ENCODE assay signal across 11 cellular contexts in genomic region chr4:151882072-151882803, GRCh38.
DNase-seq lines count a peak whose midpoint lies in the region; ATAC-seq and TF ChIP-seq lines count a peak whose summit lies in the region.
"Had no signal": no experiment of that assay in that cellular context is flagged by ENCODE, and none has a peak within 500 bp of the region (broad histone marks: within the 10 kb centered on the region; RNA-seq: fewer than 3 reads in every experiment).

No MANE protein-coding gene starts in this region.

- peaks cover 1% of the 10 kb centered on the region for H3K36me3 Mint-ChIP-seq in activated naive CD4-positive, alpha-beta T cell treated with anti-CD3 and anti-CD28 coated beads, Interleukin-2, amount 50 U/mL, for 24 hours
- H3K36me3 Mint-ChIP-seq in osteocyte (ENCODE audit: unreplicated experiment), result no peaks in the 10 kb centered on the region
- H3K36me3 Mint-ChIP-seq in progenitor cell of endocrine pancreas (ENCODE audit: insufficient read depth), result no peaks in the 10 kb centered on the region
- H3K36me3 Mint-ChIP-seq: mesothelial cell of epicardium had no signal

- ATAC-seq in GM21825 (IDR thresholded peaks at IDR 0.05; ENCODE audit: unreplicated experiment), result peak; percentile 57
- peak; percentile 68 for ATAC-seq in HG03439 (IDR thresholded peaks at IDR 0.05; ENCODE audit: unreplicated experiment)

- no peak for DNase-seq in activated naive CD4-positive, alpha-beta T cell treated with anti-CD3 and anti-CD28 coated beads, Interleukin-2, amount 50 U/mL, for 16 hours
- DNase-seq in osteocyte (ENCODE audit: extremely low spot score, unreplicated experiment) (no peak), progenitor cell of endocrine pancreas (ENCODE audit: low spot score, unreplicated experiment) (no peak), NCI-H1436 (lab: John Stamatoyannopoulos, UW) (no peak), DMS153 treated with DMSO at 0.1 percent for 48 hours (lab: John Stamatoyannopoulos, UW; ENCODE audit: unreplicated experiment) (no peak)
- DNase-seq: glutamatergic neuron, NCI-H2227 treated with DMSO at 0.1 percent for 48 hours had no signal

- H3K4me3 Mint-ChIP-seq in activated naive CD4-positive, alpha-beta T cell treated with anti-CD3 and anti-CD28 coated beads, Interleukin-2, amount 50 U/mL, for 24 hours, result peak overlapping the region; percentile 64
- H3K4me3 Mint-ChIP-seq in osteocyte (ENCODE audit: unreplicated experiment) (no peak overlapping the region), progenitor cell of endocrine pancreas (ENCODE audit: low read depth) (no peak overlapping the region)
- H3K4me3 Mint-ChIP-seq: mesothelial cell of epicardium had no signal

- H3K27me3 Mint-ChIP-seq in activated naive CD4-positive, alpha-beta T cell treated with anti-CD3 and anti-CD28 coated beads, Interleukin-2, amount 50 U/mL, for 24 hours, result no peaks in the 10 kb centered on the region
- H3K27me3 Mint-ChIP-seq in osteocyte (ENCODE audit: unreplicated experiment), result peaks cover 18% of the 10 kb centered on the region
- H3K27me3 Mint-ChIP-seq in progenitor cell of endocrine pancreas, result peaks cover 26% of the 10 kb centered on the region

- H3K9me3 Mint-ChIP-seq in activated naive CD4-positive, alpha-beta T cell treated with anti-CD3 and anti-CD28 coated beads, Interleukin-2, amount 50 U/mL, for 24 hours, result no peaks in the 10 kb centered on the region
- H3K9me3 Mint-ChIP-seq in osteocyte (ENCODE audit: unreplicated experiment) (no peaks in the 10 kb centered on the region), progenitor cell of endocrine pancreas (ENCODE audit: low read depth) (no peaks in the 10 kb centered on the region)
- H3K9me3 Mint-ChIP-seq: mesothelial cell of epicardium had no signal

- peaks cover 37% of the 10 kb centered on the region for H3K4me1 Mint-ChIP-seq in activated naive CD4-positive, alpha-beta T cell treated with anti-CD3 and anti-CD28 coated beads, Interleukin-2, amount 50 U/mL, for 24 hours
- H3K4me1 Mint-ChIP-seq in osteocyte (ENCODE audit: unreplicated experiment) (no peaks in the 10 kb centered on the region), progenitor cell of endocrine pancreas (ENCODE audit: low read depth) (no peaks in the 10 kb centered on the region)
- H3K4me1 Mint-ChIP-seq: mesothelial cell of epicardium had no signal

- H3K27ac Mint-ChIP-seq in activated naive CD4-positive, alpha-beta T cell treated with anti-CD3 and anti-CD28 coated beads, Interleukin-2, amount 50 U/mL, for 24 hours, result peak overlapping the region; percentile 86
- no peak overlapping the region for H3K27ac Mint-ChIP-seq in osteocyte (ENCODE audit: unreplicated experiment)
- H3K27ac Mint-ChIP-seq in progenitor cell of endocrine pancreas, result no peak overlapping the region
- H3K27ac Mint-ChIP-seq: mesothelial cell of epicardium had no signal

- no peak for TF ChIP-seq CTCF in osteocyte (IDR thresholded peaks at IDR 0.05)
- TF ChIP-seq CTCF in progenitor cell of endocrine pancreas (IDR thresholded peaks at IDR 0.05; ENCODE audit: unreplicated experiment), result no peak
